ENCODE assay signal across 1 cellular context in genomic region chr2:119674711-119675500, GRCh38.
TF ChIP-seq lines count a peak whose summit lies in the region.

No MANE protein-coding gene starts in this region.

TF ChIP-seq in SK-N-SH treated with all-trans-retinoic acid at 6 μM for 48 hours, 23 proteins besides CTCF, POLR2A, EP300 and RAD21 (continued from another document):
- no peak for TF ChIP-seq POU6F1 (CRISPR knock-in tag; IDR thresholded peaks at IDR 0.05; ENCODE audit: borderline replicate concordance, low read depth)
- no peak for TF ChIP-seq ZC3H10 (CRISPR knock-in tag; IDR thresholded peaks at IDR 0.05)
- no peak for TF ChIP-seq ARNTL (CRISPR knock-in tag; IDR thresholded peaks at IDR 0.05; ENCODE audit: borderline replicate concordance, low read depth)
- no peak for TF ChIP-seq ISL1 (CRISPR knock-in tag; IDR thresholded peaks at IDR 0.05)
- no peak for TF ChIP-seq BACH2 (CRISPR knock-in tag; IDR thresholded peaks at IDR 0.05; ENCODE audit: borderline replicate concordance)
- no peak for TF ChIP-seq ZFP3 (CRISPR knock-in tag; IDR thresholded peaks at IDR 0.05)
- TF ChIP-seq TOX (CRISPR knock-in tag; IDR thresholded peaks at IDR 0.05; ENCODE audit: borderline replicate concordance) = no peak
- no peak for TF ChIP-seq PPARA (CRISPR knock-in tag; IDR thresholded peaks at IDR 0.05; ENCODE audit: borderline replicate concordance)
- no peak for TF ChIP-seq CREB5 (CRISPR knock-in tag; IDR thresholded peaks at IDR 0.05; ENCODE audit: low read depth)
- no peak for TF ChIP-seq PATZ1 (CRISPR knock-in tag; IDR thresholded peaks at IDR 0.05; ENCODE audit: borderline replicate concordance)
- TF ChIP-seq TSHZ2 (CRISPR knock-in tag; IDR thresholded peaks at IDR 0.05) = no peak
- TF ChIP-seq CSDC2 (CRISPR knock-in tag; IDR thresholded peaks at IDR 0.05) = no peak
TF ChIP-seq in SK-N-SH treated with all-trans-retinoic acid at 6 μM for 48 hours: peak in this region for 0.
